ENCODE assay signal across 1 cellular context in the genomic region with DNA sequence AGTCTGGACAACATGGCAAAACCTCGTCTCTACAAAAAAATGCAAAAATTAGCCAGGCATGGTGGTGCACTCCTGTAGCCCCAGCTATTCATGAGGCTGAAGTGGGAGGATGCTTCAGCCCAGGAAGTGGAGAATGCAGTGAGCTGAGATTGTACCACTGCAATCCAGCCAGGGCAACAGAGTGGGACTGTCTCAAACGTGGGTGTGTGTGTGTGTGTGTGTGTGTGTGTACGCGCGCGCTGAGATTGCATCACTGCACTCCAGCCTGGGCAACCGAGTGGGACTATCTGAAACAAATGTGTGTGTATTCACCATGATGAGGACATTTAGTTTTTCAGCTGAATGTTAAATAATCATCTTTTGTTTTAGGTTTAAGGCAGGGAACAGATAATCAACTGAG.
TF ChIP-seq lines count a peak whose summit lies in the region.

No MANE protein-coding gene starts in this region.

TF ChIP-seq in HEK293, 187 proteins besides CTCF, POLR2A, EP300 and RAD21 (continued from another document):
- TF ChIP-seq SCRT1 (tag by site-specific recombination; IDR thresholded peaks at IDR 0.05; ENCODE audit: borderline replicate concordance) (no peak), ZNF610 (tag by site-specific recombination; IDR thresholded peaks at IDR 0.05; ENCODE audit: borderline replicate concordance) (no peak), HOXA7 (CRISPR knock-in tag; IDR thresholded peaks at IDR 0.05; ENCODE audit: borderline replicate concordance) (no peak), ZNF2 (tag by site-specific recombination; IDR thresholded peaks at IDR 0.05) (no peak; the same call in 1 of the 2 replicates), ZFP37 (tag by site-specific recombination; IDR thresholded peaks at IDR 0.05) (0 out of 2 replicates have a peak, but pooled peaks have one; percentile 53), ZNF24 (tag by site-specific recombination; IDR thresholded peaks at IDR 0.05) (no peak), ZNF785 (tag by site-specific recombination; IDR thresholded peaks at IDR 0.05) (no peak), ZNF112 (tag by site-specific recombination; IDR thresholded peaks at IDR 0.05) (no peak), ZNF701 (tag by site-specific recombination; IDR thresholded peaks at IDR 0.05) (no peak), ZFHX2 (tag by site-specific recombination; conservative IDR thresholded peaks at IDR 0.05) (peak; percentile 98), ZNF791 (tag by site-specific recombination; IDR thresholded peaks at IDR 0.05) (no peak), KLF9 (tag by site-specific recombination; IDR thresholded peaks at IDR 0.05; ENCODE audit: low read depth) (0 out of 2 replicates have a peak, but pooled peaks have one; percentile 30), ZNF626 (tag by site-specific recombination; IDR thresholded peaks at IDR 0.05) (no peak)
- TF ChIP-seq, protein P1, sequence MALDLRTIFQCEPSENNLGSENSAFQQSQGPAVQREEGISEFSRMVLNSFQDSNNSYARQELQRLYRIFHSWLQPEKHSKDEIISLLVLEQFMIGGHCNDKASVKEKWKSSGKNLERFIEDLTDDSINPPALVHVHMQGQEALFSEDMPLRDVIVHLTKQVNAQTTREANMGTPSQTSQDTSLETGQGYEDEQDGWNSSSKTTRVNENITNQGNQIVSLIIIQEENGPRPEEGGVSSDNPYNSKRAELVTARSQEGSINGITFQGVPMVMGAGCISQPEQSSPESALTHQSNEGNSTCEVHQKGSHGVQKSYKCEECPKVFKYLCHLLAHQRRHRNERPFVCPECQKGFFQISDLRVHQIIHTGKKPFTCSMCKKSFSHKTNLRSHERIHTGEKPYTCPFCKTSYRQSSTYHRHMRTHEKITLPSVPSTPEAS (tag by site-specific recombination; IDR thresholded peaks at IDR 0.05): peak; percentile 91
- TF ChIP-seq, protein P2, sequence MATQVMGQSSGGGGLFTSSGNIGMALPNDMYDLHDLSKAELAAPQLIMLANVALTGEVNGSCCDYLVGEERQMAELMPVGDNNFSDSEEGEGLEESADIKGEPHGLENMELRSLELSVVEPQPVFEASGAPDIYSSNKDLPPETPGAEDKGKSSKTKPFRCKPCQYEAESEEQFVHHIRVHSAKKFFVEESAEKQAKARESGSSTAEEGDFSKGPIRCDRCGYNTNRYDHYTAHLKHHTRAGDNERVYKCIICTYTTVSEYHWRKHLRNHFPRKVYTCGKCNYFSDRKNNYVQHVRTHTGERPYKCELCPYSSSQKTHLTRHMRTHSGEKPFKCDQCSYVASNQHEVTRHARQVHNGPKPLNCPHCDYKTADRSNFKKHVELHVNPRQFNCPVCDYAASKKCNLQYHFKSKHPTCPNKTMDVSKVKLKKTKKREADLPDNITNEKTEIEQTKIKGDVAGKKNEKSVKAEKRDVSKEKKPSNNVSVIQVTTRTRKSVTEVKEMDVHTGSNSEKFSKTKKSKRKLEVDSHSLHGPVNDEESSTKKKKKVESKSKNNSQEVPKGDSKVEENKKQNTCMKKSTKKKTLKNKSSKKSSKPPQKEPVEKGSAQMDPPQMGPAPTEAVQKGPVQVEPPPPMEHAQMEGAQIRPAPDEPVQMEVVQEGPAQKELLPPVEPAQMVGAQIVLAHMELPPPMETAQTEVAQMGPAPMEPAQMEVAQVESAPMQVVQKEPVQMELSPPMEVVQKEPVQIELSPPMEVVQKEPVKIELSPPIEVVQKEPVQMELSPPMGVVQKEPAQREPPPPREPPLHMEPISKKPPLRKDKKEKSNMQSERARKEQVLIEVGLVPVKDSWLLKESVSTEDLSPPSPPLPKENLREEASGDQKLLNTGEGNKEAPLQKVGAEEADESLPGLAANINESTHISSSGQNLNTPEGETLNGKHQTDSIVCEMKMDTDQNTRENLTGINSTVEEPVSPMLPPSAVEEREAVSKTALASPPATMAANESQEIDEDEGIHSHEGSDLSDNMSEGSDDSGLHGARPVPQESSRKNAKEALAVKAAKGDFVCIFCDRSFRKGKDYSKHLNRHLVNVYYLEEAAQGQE (tag by site-specific recombination; IDR thresholded peaks at IDR 0.05): no peak
- TF ChIP-seq, protein P3, sequence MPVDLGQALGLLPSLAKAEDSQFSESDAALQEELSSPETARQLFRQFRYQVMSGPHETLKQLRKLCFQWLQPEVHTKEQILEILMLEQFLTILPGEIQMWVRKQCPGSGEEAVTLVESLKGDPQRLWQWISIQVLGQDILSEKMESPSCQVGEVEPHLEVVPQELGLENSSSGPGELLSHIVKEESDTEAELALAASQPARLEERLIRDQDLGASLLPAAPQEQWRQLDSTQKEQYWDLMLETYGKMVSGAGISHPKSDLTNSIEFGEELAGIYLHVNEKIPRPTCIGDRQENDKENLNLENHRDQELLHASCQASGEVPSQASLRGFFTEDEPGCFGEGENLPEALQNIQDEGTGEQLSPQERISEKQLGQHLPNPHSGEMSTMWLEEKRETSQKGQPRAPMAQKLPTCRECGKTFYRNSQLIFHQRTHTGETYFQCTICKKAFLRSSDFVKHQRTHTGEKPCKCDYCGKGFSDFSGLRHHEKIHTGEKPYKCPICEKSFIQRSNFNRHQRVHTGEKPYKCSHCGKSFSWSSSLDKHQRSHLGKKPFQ (tag by site-specific recombination; IDR thresholded peaks at IDR 0.05): no peak
- TF ChIP-seq, protein P4, sequence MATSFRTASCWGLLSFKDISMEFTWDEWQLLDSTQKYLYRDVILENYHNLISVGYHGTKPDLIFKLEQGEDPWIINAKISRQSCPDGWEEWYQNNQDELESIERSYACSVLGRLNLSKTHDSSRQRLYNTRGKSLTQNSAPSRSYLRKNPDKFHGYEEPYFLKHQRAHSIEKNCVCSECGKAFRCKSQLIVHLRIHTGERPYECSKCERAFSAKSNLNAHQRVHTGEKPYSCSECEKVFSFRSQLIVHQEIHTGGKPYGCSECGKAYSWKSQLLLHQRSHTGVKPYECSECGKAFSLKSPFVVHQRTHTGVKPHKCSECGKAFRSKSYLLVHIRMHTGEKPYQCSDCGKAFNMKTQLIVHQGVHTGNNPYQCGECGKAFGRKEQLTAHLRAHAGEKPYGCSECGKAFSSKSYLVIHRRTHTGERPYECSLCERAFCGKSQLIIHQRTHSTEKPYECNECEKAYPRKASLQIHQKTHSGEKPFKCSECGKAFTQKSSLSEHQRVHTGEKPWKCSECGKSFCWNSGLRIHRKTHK (tag by site-specific recombination; IDR thresholded peaks at IDR 0.05): no peak
- TF ChIP-seq, protein P5, sequence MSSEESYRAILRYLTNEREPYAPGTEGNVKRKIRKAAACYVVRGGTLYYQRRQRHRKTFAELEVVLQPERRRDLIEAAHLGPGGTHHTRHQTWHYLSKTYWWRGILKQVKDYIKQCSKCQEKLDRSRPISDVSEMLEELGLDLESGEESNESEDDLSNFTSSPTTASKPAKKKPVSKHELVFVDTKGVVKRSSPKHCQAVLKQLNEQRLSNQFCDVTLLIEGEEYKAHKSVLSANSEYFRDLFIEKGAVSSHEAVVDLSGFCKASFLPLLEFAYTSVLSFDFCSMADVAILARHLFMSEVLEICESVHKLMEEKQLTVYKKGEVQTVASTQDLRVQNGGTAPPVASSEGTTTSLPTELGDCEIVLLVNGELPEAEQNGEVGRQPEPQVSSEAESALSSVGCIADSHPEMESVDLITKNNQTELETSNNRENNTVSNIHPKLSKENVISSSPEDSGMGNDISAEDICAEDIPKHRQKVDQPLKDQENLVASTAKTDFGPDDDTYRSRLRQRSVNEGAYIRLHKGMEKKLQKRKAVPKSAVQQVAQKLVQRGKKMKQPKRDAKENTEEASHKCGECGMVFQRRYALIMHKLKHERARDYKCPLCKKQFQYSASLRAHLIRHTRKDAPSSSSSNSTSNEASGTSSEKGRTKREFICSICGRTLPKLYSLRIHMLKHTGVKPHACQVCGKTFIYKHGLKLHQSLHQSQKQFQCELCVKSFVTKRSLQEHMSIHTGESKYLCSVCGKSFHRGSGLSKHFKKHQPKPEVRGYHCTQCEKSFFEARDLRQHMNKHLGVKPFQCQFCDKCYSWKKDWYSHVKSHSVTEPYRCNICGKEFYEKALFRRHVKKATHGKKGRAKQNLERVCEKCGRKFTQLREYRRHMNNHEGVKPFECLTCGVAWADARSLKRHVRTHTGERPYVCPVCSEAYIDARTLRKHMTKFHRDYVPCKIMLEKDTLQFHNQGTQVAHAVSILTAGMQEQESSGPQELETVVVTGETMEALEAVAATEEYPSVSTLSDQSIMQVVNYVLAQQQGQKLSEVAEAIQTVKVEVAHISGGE (tag by site-specific recombination; conservative IDR thresholded peaks at IDR 0.05; ENCODE audit: low read depth): no peak
